Comparison of ENCODE assay signal across 9 cellular contexts in genomic region chr18:79949571-79950439, GRCh38. TPM values are rescaled to one million over a fixed set of nuclear protein-coding genes. Genes with fewer than 3 reads are reported as not detected.
DNase-seq lines count a peak whose midpoint lies in the region; ATAC-seq and TF ChIP-seq lines count a peak whose summit lies in the region.
"Had no signal": no experiment of that assay in that cellular context is flagged by ENCODE, and none has a peak within 500 bp of the region (broad histone marks: within the 10 kb centered on the region; RNA-seq: fewer than 3 reads in every experiment).

No MANE protein-coding gene starts in this region.

- H3K9me2 ChIP-seq in Karpas-422 (replicated peaks; ENCODE audit: insufficient read depth, low read length), result no peaks in the 10 kb centered on the region

- peak; percentile 4 for ATAC-seq in left lung

- H3K4me2 ChIP-seq in Karpas-422 (ENCODE audit: low read depth, low read length, poor library complexity, severe bottlenecking), result peak overlapping the region; percentile 91

- H2AFZ ChIP-seq in Karpas-422 (ENCODE audit: low read length), result no peak overlapping the region

- H3K36me3 ChIP-seq in Karpas-422 (ENCODE audit: insufficient read depth, low read length), result peaks cover 7% of the 10 kb centered on the region; the same call in 1 of the 2 replicates
- no peaks in the 10 kb centered on the region for H3K36me3 ChIP-seq in ascending aorta
- H3K36me3 ChIP-seq in left lung, result peaks cover 0 to 9% of the 10 kb centered on the region in 2 donors
- H3K36me3 ChIP-seq in tibial artery, result peaks cover 0 to 4% (median 0%) of the 10 kb centered on the region in 3 donors

- H3K27me3 ChIP-seq in Karpas-422 (ENCODE audit: low read length) (no peaks in the 10 kb centered on the region), ascending aorta (no peaks in the 10 kb centered on the region), left lung (peaks cover 0 to 7% of the 10 kb centered on the region in 2 donors), tibial artery (no peaks in the 10 kb centered on the region)

- DNase-seq in GF-D8 (lab: John Stamatoyannopoulos, UW), result peak; percentile 91
- peak; percentile 97 for DNase-seq in Karpas-422
- DNase-seq in ascending aorta (ENCODE audit: low spot score in 2 of 2), result peak in 1 of 2 donors; percentile 69
- peak; percentile 73 to 87 for DNase-seq in left lung
- DNase-seq in tibial artery, result peak; percentile 55 to 61
- no peak for DNase-seq in NCI-H1105 treated with DMSO at 0.1 percent for 48 hours (lab: John Stamatoyannopoulos, UW)
- no peak for DNase-seq in inferior parietal cortex (ENCODE audit: extremely low spot score)
- no peak for DNase-seq in HCEC 1CT

- H3K9ac ChIP-seq in Karpas-422 (ENCODE audit: low read length), result peak overlapping the region; percentile 78

- TF ChIP-seq CTCF in ascending aorta (IDR thresholded peaks at IDR 0.05), result no peak
- no peak for TF ChIP-seq CTCF in left lung (IDR thresholded peaks at IDR 0.05)
- no peak for TF ChIP-seq CTCF in tibial artery (IDR thresholded peaks at IDR 0.05)

- H3K4me3 ChIP-seq in Karpas-422 (ENCODE audit: low read length), result peak overlapping the region; percentile 89
- H3K4me3 ChIP-seq in ascending aorta, result peak overlapping the region; percentile 98 to 100
- H3K4me3 ChIP-seq in left lung, result peak overlapping the region; percentile 54 to 79
- peak overlapping the region; percentile 83 to 95 for H3K4me3 ChIP-seq in tibial artery

- H3K9me3 ChIP-seq in Karpas-422 (ENCODE audit: low read length), result no peaks in the 10 kb centered on the region
- H3K9me3 ChIP-seq in ascending aorta, result no peaks in the 10 kb centered on the region
- no peaks in the 10 kb centered on the region for H3K9me3 ChIP-seq in left lung
- no peaks in the 10 kb centered on the region for H3K9me3 ChIP-seq in tibial artery

- H3K79me2 ChIP-seq in Karpas-422 (ENCODE audit: low read length), result peaks cover 61% of the 10 kb centered on the region

- H3K27ac ChIP-seq in Karpas-422 (ENCODE audit: low read length), result peak overlapping the region; percentile 90
- H3K27ac ChIP-seq in ascending aorta, result no peak overlapping the region
- peak overlapping the region; percentile 70 to 80 for H3K27ac ChIP-seq in left lung
- peak overlapping the region in 1 of 2 donors; percentile 78 for H3K27ac ChIP-seq in tibial artery

- peaks cover 32% of the 10 kb centered on the region for H4K20me1 ChIP-seq in Karpas-422 (ENCODE audit: insufficient read depth, low read depth, low read length)

- H3K4me1 ChIP-seq in Karpas-422 (ENCODE audit: low read length), result peaks cover 63% of the 10 kb centered on the region
- H3K4me1 ChIP-seq in ascending aorta, result peaks cover 11 to 23% of the 10 kb centered on the region in 2 donors
- H3K4me1 ChIP-seq in left lung, result peaks cover 31 to 48% of the 10 kb centered on the region in 2 donors
- H3K4me1 ChIP-seq in tibial artery, result peaks cover 7 to 63% (median 41%) of the 10 kb centered on the region in 4 donors

- intact Hi-C loops in ascending aorta (cut with DNase I), result loop anchor here (2.0 to 10.0 kb wide), 3 partner anchors 159 to 885 kb away; partner anchors contain the start of genes ADNP2 and ATP9B
- intact Hi-C loops in left lung (cut with DNase I), result no loop called here
- intact Hi-C loops in tibial artery (cut with DNase I; ENCODE audit: low total_unique reads), result loop anchor here (5.0 to 10.0 kb wide), 3 partner anchors 37 to 155 kb away; partner anchors contain the start of genes ADNP2, RBFA and TXNL4A

RNA-seq across cellular contexts. Expression of gene SLC66A2, which starts 1.6 kb away (rescaled TPM):
- total RNA-seq in Karpas-422 (2014; rRNA removed; shearing (Covaris generic); ENCODE audit: low replicate concordance), result 43.1 and 121 TPM in 2 replicates
- 52.9 TPM for total RNA-seq in ascending aorta
- total RNA-seq in left lung, result 10 to 100 TPM; 44.8 to 69.8 TPM

RNA-seq across cellular contexts. Expression of gene HSBP1L1, which starts 14.6 kb away (rescaled TPM):
- 11.4 and 21.3 TPM in 2 replicates for total RNA-seq in Karpas-422 (2014; rRNA removed; shearing (Covaris generic); ENCODE audit: low replicate concordance)
- total RNA-seq in ascending aorta, result 1.3 TPM
- total RNA-seq in left lung, result 10 to 100 TPM; 23.1 to 38.5 TPM
- total RNA-seq: HT1080 had no signal

RNA-seq across cellular contexts. Expression of gene TXNL4A, which starts 38.6 kb away (rescaled TPM):
- total RNA-seq in Karpas-422 (2014; rRNA removed; shearing (Covaris generic); ENCODE audit: low replicate concordance), result 128 and 186 TPM in 2 replicates
- total RNA-seq in ascending aorta (16.5 TPM), left lung (100 to 1,000 TPM in 1 of 2 donors, 10 to 100 TPM in 1; 82.7 to 106 TPM)

Comparison
In these comparisons a context has a peak if more than half of its experiments do, and no peak if none do; other contexts are left out.
1. DNase-seq: peak in GF-D8 (single experiment), Karpas-422 (single experiment), left lung (2 of 2) and tibial artery (2 of 2); none in NCI-H1105 treated with DMSO at 0.1 percent for 48 hours (single experiment), inferior parietal cortex (single experiment) and HCEC 1CT (single experiment).
2. H3K27ac ChIP-seq: peak in Karpas-422 (single experiment) and left lung (2 of 2); none in ascending aorta (0 of 2).
3. intact Hi-C loops: an anchor here in ascending aorta (2.0 to 10.0 kb wide) and tibial artery (5.0 to 10.0 kb wide); none called in left lung.
4. Peak in every context shown above with its lines, with median percentiles within 50 percentile points of each other: H3K4me3 ChIP-seq.